ENCODE assay signal across 8 cellular contexts in the genomic region with DNA sequence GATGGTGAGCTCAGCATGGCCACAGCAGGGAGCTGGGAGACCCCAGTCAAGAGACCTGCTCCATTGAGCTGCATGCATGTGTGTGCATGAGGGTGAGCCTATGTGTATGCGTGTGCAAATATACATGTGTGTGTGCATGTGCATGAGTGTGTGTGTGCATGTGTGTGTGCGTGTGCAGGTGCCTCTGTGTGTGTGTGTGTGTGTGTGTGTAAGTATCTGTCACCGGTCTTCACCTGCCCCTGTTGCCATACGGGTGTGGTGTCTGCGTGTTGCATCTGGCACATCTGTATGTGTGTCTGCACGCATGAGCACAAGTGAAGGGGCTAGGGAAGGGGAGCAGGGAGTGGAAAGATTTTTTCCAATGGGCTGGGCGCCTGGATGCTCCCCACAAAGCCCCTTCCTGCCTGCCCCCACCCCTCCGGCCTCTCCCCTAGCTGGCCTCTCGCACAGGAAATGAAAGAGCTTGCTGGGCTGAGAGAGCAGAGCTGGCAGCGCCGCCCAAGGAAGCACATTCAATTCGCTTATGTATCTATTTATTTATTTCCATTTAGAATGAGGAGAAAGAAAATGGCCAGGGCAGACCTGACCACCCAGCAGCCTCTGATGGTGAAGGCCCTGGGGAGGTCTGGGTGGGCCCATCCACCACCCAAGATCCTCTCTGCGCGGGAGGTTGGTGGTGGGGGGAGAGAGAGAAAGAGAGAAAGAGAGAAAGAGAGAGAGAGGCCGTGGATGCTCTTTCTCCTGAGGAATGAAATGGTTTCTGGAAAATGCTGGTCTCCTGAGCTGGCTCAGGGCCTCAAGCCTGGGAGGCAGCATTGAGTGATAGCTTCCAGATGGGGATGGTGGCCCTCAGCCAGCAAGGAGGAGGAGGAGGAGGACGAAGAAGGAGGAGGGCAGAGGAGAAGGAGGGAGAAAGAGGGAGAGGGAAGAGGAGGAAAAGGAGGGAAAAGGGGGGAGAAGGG. TPM values are rescaled to one million over a fixed set of nuclear protein-coding genes. Genes with fewer than 3 reads are reported as not detected.
A peak's percentile ranks its signal among the peaks of the same experiment; 100 is the strongest.
DNase-seq lines count a peak whose midpoint lies in the region; ATAC-seq and TF ChIP-seq lines count a peak whose summit lies in the region.

No MANE protein-coding gene starts in this region.

- H3K27me3 Mint-ChIP-seq in endodermal cell (ENCODE audit: insufficient read depth) (no peaks in the 10 kb centered on the region), Caco-2 (ENCODE audit: insufficient read depth, unreplicated experiment) (no peaks in the 10 kb centered on the region)
- no peaks in the 10 kb centered on the region for H3K27me3 Mint-ChIP-seq in natural killer cell treated with Interleukin-12 subunit alpha and Interleukin-12 subunit beta and Interleukin-15 and Interleukin-18, amount 100 ng/mL, for 72 hours

- DNase-seq in AG09319 (ENCODE audit: extremely low read depth, low read depth) (peak; percentile 83), Peyer's patch (peak; percentile 58 to 63 (median 58)), endodermal cell (peak; percentile 42), NCI-H510A (lab: John Stamatoyannopoulos, UW) (no peak), GM13976 (ENCODE audit: low spot score) (no peak), Caco-2 (no peak)
- DNase-seq in natural killer cell treated with Interleukin-12 subunit alpha and Interleukin-12 subunit beta and Interleukin-15 and Interleukin-18, amount 100 ng/mL, for 72 hours (ENCODE audit: low spot score): peak; percentile 66

- CTCF ChIA-PET in Caco-2 (lab: Charles Lee): interaction anchor here (0.6 to 9.8 kb wide), 15 partner anchors 31 to 1292 kb away, joined by 3 to 128 read pairs (median 4); a partner anchor contains a TSS

- no peaks in the 10 kb centered on the region for H3K36me3 ChIP-seq in Peyer's patch
- H3K36me3 ChIP-seq in endodermal cell (ENCODE audit: control insufficient read depth, insufficient read depth, low read length): no peaks in the 10 kb centered on the region
- no peaks in the 10 kb centered on the region for H3K36me3 ChIP-seq in Caco-2 (ENCODE audit: control insufficient read depth, insufficient read depth, low read length)

- no peak for TF ChIP-seq CTCF in AG09319 (IDR thresholded peaks at IDR 0.05; ENCODE audit: low read depth, low read length)
- no peak for TF ChIP-seq CTCF in Peyer's patch (IDR thresholded peaks at IDR 0.05)
- no peak for TF ChIP-seq CTCF in endodermal cell (conservative IDR thresholded peaks at IDR 0.05)
- TF ChIP-seq CTCF in GM13976 (IDR thresholded peaks at IDR 0.05; ENCODE audit: borderline replicate concordance, control extremely low read depth, extremely low read depth, insufficient read depth, missing control alignments): no peak
- no peak for TF ChIP-seq CTCF in Caco-2 (IDR thresholded peaks at IDR 0.05; ENCODE audit: insufficient read depth in 1 of 2, low read depth in 1 of 2, low read length in 1 of 2, severe bottlenecking in 1 of 2, unreplicated experiment in 1 of 2)

- WGBS in endodermal cell (ENCODE audit: insufficient coverage in 1 of 2, insufficient read length in 1 of 2), 2 experiments: 84 to 94% methylated on average over 8 to 15 of the region's 16 CpGs

- H3K36me3 Mint-ChIP-seq in endodermal cell (ENCODE audit: low read depth): no peaks in the 10 kb centered on the region
- H3K36me3 Mint-ChIP-seq in natural killer cell treated with Interleukin-12 subunit alpha and Interleukin-12 subunit beta and Interleukin-15 and Interleukin-18, amount 100 ng/mL, for 72 hours: no peaks in the 10 kb centered on the region
- no peaks in the 10 kb centered on the region for H3K36me3 Mint-ChIP-seq in Caco-2 (ENCODE audit: insufficient read depth, unreplicated experiment)

- ATAC-seq in natural killer cell treated with Interleukin-12 subunit alpha and Interleukin-12 subunit beta and Interleukin-15 and Interleukin-18, amount 100 ng/mL, for 72 hours: peak; percentile 0 to 1
- no peak for ATAC-seq in GM18909 (IDR thresholded peaks at IDR 0.05; ENCODE audit: poor library complexity, unreplicated experiment)

- POLR2A ChIA-PET in Caco-2 (lab: Charles Lee): interaction anchor here (0.6 to 0.9 kb wide), 3 partner anchors 71 to 318 kb away, joined by 3 to 6 read pairs (median 6); no protein-coding TSS in a partner anchor

- peaks cover 0 to 36% (median 18%) of the 10 kb centered on the region in 4 donors for H3K4me1 ChIP-seq in Peyer's patch
- no peaks in the 10 kb centered on the region for H3K4me1 ChIP-seq in endodermal cell (ENCODE audit: control insufficient read depth, insufficient read depth, low read length)
- H3K4me1 ChIP-seq in Caco-2: peaks cover 44% of the 10 kb centered on the region

- H3K9me3 Mint-ChIP-seq in endodermal cell (no peaks in the 10 kb centered on the region), Caco-2 (ENCODE audit: unreplicated experiment) (no peaks in the 10 kb centered on the region)
- no peaks in the 10 kb centered on the region for H3K9me3 Mint-ChIP-seq in natural killer cell treated with Interleukin-12 subunit alpha and Interleukin-12 subunit beta and Interleukin-15 and Interleukin-18, amount 100 ng/mL, for 72 hours

- H3K27me3 ChIP-seq in Peyer's patch (no peaks in the 10 kb centered on the region), endodermal cell (ENCODE audit: control insufficient read depth, insufficient read depth, low read length, poor library complexity, severe bottlenecking) (no peaks in the 10 kb centered on the region), Caco-2 (replicated peaks; ENCODE audit: control insufficient read depth, insufficient read depth, low read length) (no peaks in the 10 kb centered on the region)

- no peak overlapping the region for H3K9ac ChIP-seq in endodermal cell (ENCODE audit: extremely low read depth, low read length, poor library complexity, severe bottlenecking)

- no peaks in the 10 kb centered on the region for H3K9me3 ChIP-seq in Peyer's patch
- H3K9me3 ChIP-seq in endodermal cell (ENCODE audit: control insufficient read depth, low read length): no peaks in the 10 kb centered on the region
- no peaks in the 10 kb centered on the region for H3K9me3 ChIP-seq in Caco-2

- no peak overlapping the region for H3K4me3 Mint-ChIP-seq in endodermal cell
- H3K4me3 Mint-ChIP-seq in natural killer cell treated with Interleukin-12 subunit alpha and Interleukin-12 subunit beta and Interleukin-15 and Interleukin-18, amount 100 ng/mL, for 72 hours: peak overlapping the region; percentile 92
- H3K4me3 Mint-ChIP-seq in Caco-2 (ENCODE audit: unreplicated experiment): no peak overlapping the region

- TF ChIP-seq POLR2A in Peyer's patch (IDR thresholded peaks at IDR 0.05): no peak

- H3K4me3 ChIP-seq in Peyer's patch: peak overlapping the region in 1 of 4 donors; percentile 3
- no peak overlapping the region for H3K4me3 ChIP-seq in endodermal cell (ENCODE audit: low read length)
- H3K4me3 ChIP-seq in Caco-2 (ENCODE audit: low read depth, low read length): no peak overlapping the region

- in situ Hi-C loops in GM13976 (cut with MboI; ENCODE audit: low sequenced_read_pairs, unreplicated experiment): no loop called here

- no TSS peak for BruUV-seq in Caco-2 (replicated peaks; lab: Mats Ljungman, UMichigan)

- H3K27ac Mint-ChIP-seq in endodermal cell (no peak overlapping the region), Caco-2 (ENCODE audit: unreplicated experiment) (no peak overlapping the region)
- peak overlapping the region; percentile 99 to 100 for H3K27ac Mint-ChIP-seq in natural killer cell treated with Interleukin-12 subunit alpha and Interleukin-12 subunit beta and Interleukin-15 and Interleukin-18, amount 100 ng/mL, for 72 hours

- H3K4me1 Mint-ChIP-seq in endodermal cell (no peaks in the 10 kb centered on the region), Caco-2 (ENCODE audit: low read depth, unreplicated experiment) (no peaks in the 10 kb centered on the region)
- H3K4me1 Mint-ChIP-seq in natural killer cell treated with Interleukin-12 subunit alpha and Interleukin-12 subunit beta and Interleukin-15 and Interleukin-18, amount 100 ng/mL, for 72 hours (ENCODE audit: low read depth in 2 of 2): peaks cover 29 to 34% of the 10 kb centered on the region in 2 donors

- H3K27ac ChIP-seq in Peyer's patch: peak overlapping the region; percentile 55 to 77 (median 64)
- H3K27ac ChIP-seq in endodermal cell (ENCODE audit: low read depth, low read length): no peak overlapping the region

- intact Hi-C loops in Caco-2 (cut with micrococcal nuclease; ENCODE audit: unreplicated experiment): loop anchor here (1.0 to 5.0 kb wide), 2 partner anchors 114 to 226 kb away; no protein-coding TSS in a partner anchor

RNA-seq across cellular contexts. Expression of a gene that starts 4.3 kb away (rescaled TPM):
- 1 to 10 TPM in 2 of 4 donors, not detected in 2; 1.6 to 1.7 TPM for total RNA-seq in Peyer's patch
- total RNA-seq in endodermal cell: not detected
- polyA plus RNA-seq in endodermal cell (2013, experiment 1 of 2): not detected
- 0.70 TPM for polyA plus RNA-seq in endodermal cell (2013, experiment 2 of 2)
- total RNA-seq in natural killer cell treated with Interleukin-12 subunit alpha and Interleukin-12 subunit beta and Interleukin-15 and Interleukin-18, amount 100 ng/mL, for 72 hours: 1 to 10 TPM; 4.3 to 9.9 TPM
- 0.97 and 1.2 TPM in 2 replicates for total RNA-seq in Caco-2 (2022)

RNA-seq across cellular contexts. Expression of a gene that starts 4.4 kb away (rescaled TPM):
- total RNA-seq in Peyer's patch: 1 to 10 TPM in 3 of 4 donors, not detected in 1; 1.1 to 9.9 (median 1.3) TPM
- under 1 TPM in 1 of 2 donors, not detected in 1; 0.20 TPM for total RNA-seq in endodermal cell
- not detected for polyA plus RNA-seq in endodermal cell (2013, experiment 1 of 2)
- polyA plus RNA-seq in endodermal cell (2013, experiment 2 of 2): not detected
- 1 to 10 TPM; 7.2 to 7.6 TPM for total RNA-seq in natural killer cell treated with Interleukin-12 subunit alpha and Interleukin-12 subunit beta and Interleukin-15 and Interleukin-18, amount 100 ng/mL, for 72 hours
- total RNA-seq in Caco-2 (2022): 0.09 and 0.21 TPM in 2 replicates

RNA-seq across cellular contexts. Expression of a gene that starts 35.8 kb away (rescaled TPM):
- 10 to 100 TPM in 1 of 4 donors, 1 to 10 TPM in 3; 7.5 to 11.9 (median 8.4) TPM for total RNA-seq in Peyer's patch
- total RNA-seq in endodermal cell: not detected
- polyA plus RNA-seq in endodermal cell (2013, experiment 1 of 2): 1.2 TPM
- polyA plus RNA-seq in endodermal cell (2013, experiment 2 of 2): 1.1 TPM
- 1 to 10 TPM; 2.5 to 5.3 TPM for total RNA-seq in natural killer cell treated with Interleukin-12 subunit alpha and Interleukin-12 subunit beta and Interleukin-15 and Interleukin-18, amount 100 ng/mL, for 72 hours
- total RNA-seq in Caco-2 (2022): 26.6 and 32.5 TPM in 2 replicates

Comparison
In these comparisons a context has a peak if more than half of its experiments do, and no peak if none do; other contexts are left out.
1. DNase-seq: peak in AG09319 (single experiment), Peyer's patch (3 of 3), endodermal cell (single experiment) and natural killer cell treated with Interleukin-12 subunit alpha and Interleukin-12 subunit beta and Interleukin-15 and Interleukin-18, amount 100 ng/mL, for 72 hours (single experiment); none in NCI-H510A (single experiment), GM13976 (single experiment) and Caco-2 (0 of 2).
2. H3K27ac Mint-ChIP-seq: peak in natural killer cell treated with Interleukin-12 subunit alpha and Interleukin-12 subunit beta and Interleukin-15 and Interleukin-18, amount 100 ng/mL, for 72 hours (2 of 2); none in endodermal cell (single experiment) and Caco-2 (single experiment).